In genomic region chr1:65773391-65773790, GRCh38 we compare ENCODE assay signal across 1 cellular context.
TF ChIP-seq lines count a peak whose summit lies in the region.

No MANE protein-coding gene starts in this region.

TF ChIP-seq in IMR-90, 13 proteins besides CTCF, POLR2A, EP300 and RAD21:
- TF ChIP-seq RFX5 (IDR thresholded peaks at IDR 0.05; ENCODE audit: low read depth, low read length) (no peak), CEBPB (IDR thresholded peaks at IDR 0.05; ENCODE audit: low read depth, low read length) (no peak), MAFK (IDR thresholded peaks at IDR 0.05; ENCODE audit: low read depth, low read length) (no peak), RCOR1 (IDR thresholded peaks at IDR 0.05; ENCODE audit: insufficient replicate concordance, low read length) (no peak), BHLHE40 (IDR thresholded peaks at IDR 0.05; ENCODE audit: low read depth, low read length) (no peak), MAZ (IDR thresholded peaks at IDR 0.05; ENCODE audit: borderline replicate concordance, low read depth, low read length) (no peak), NFE2L2 (IDR thresholded peaks at IDR 0.05; ENCODE audit: low read depth, low read length) (no peak), SMC3 (IDR thresholded peaks at IDR 0.05; ENCODE audit: low read depth, low read length) (no peak), FOS (IDR thresholded peaks at IDR 0.05; ENCODE audit: low read depth, low read length) (no peak), ELK1 (IDR thresholded peaks at IDR 0.05; ENCODE audit: borderline replicate concordance, low read depth, low read length) (no peak), MXI1 (IDR thresholded peaks at IDR 0.05; ENCODE audit: borderline replicate concordance, low read depth, low read length) (no peak), CHD1 (IDR thresholded peaks at IDR 0.05; ENCODE audit: low read depth, low read length) (no peak)
- TF ChIP-seq, protein P1, sequence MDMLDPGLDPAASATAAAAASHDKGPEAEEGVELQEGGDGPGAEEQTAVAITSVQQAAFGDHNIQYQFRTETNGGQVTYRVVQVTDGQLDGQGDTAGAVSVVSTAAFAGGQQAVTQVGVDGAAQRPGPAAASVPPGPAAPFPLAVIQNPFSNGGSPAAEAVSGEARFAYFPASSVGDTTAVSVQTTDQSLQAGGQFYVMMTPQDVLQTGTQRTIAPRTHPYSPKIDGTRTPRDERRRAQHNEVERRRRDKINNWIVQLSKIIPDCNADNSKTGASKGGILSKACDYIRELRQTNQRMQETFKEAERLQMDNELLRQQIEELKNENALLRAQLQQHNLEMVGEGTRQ (IDR thresholded peaks at IDR 0.05; ENCODE audit: low read depth, low read length) = no peak
